ENCODE assay signal across 8 cellular contexts in genomic region chr3:16482770-16483531, GRCh38. TPM values are rescaled to one million over a fixed set of nuclear protein-coding genes. Genes with fewer than 3 reads are reported as not detected.
DNase-seq lines count a peak whose midpoint lies in the region; ATAC-seq and TF ChIP-seq lines count a peak whose summit lies in the region.

No MANE protein-coding gene starts in this region.

- no TSS peak for BruUV-seq in A673 (replicated peaks; lab: Mats Ljungman, UMichigan)

- H3K27ac Mint-ChIP-seq in activated naive CD8-positive, alpha-beta T cell treated with anti-CD3 and anti-CD28 coated beads, Interleukin-2, amount 10 ng/mL, durations not matched to agents 7 days and 5 days, result peak overlapping the region; percentile 89
- H3K27ac Mint-ChIP-seq in osteocyte (ENCODE audit: unreplicated experiment), result peak overlapping the region; percentile 67

- H3K36me3 ChIP-seq in prostate gland (no peaks in the 10 kb centered on the region), A673 (ENCODE audit: insufficient read depth, low read length, poor library complexity, severe bottlenecking) (no peaks in the 10 kb centered on the region)

- H3K4me1 Mint-ChIP-seq in activated naive CD8-positive, alpha-beta T cell treated with anti-CD3 and anti-CD28 coated beads, Interleukin-2, amount 10 ng/mL, durations not matched to agents 7 days and 5 days, result peaks cover 52% of the 10 kb centered on the region
- peaks cover 84% of the 10 kb centered on the region for H3K4me1 Mint-ChIP-seq in osteocyte (ENCODE audit: unreplicated experiment)

- no peak for TF ChIP-seq POLR2A in prostate gland (IDR thresholded peaks at IDR 0.05)

- H3K27me3 Mint-ChIP-seq in activated naive CD8-positive, alpha-beta T cell treated with anti-CD3 and anti-CD28 coated beads, Interleukin-2, amount 10 ng/mL, durations not matched to agents 7 days and 5 days, result no peaks in the 10 kb centered on the region
- no peaks in the 10 kb centered on the region for H3K27me3 Mint-ChIP-seq in osteocyte (ENCODE audit: unreplicated experiment)

- H3K9me3 Mint-ChIP-seq in activated naive CD8-positive, alpha-beta T cell treated with anti-CD3 and anti-CD28 coated beads, Interleukin-2, amount 10 ng/mL, durations not matched to agents 7 days and 5 days, result no peaks in the 10 kb centered on the region
- no peaks in the 10 kb centered on the region for H3K9me3 Mint-ChIP-seq in osteocyte (ENCODE audit: unreplicated experiment)

- H3K36me3 Mint-ChIP-seq in activated naive CD8-positive, alpha-beta T cell treated with anti-CD3 and anti-CD28 coated beads, Interleukin-2, amount 10 ng/mL, durations not matched to agents 7 days and 5 days, result peaks cover 56% of the 10 kb centered on the region
- peaks cover 9% of the 10 kb centered on the region for H3K36me3 Mint-ChIP-seq in osteocyte (ENCODE audit: unreplicated experiment)

- intact Hi-C loops in prostate gland (cut with DNase I) (no loop called here), A673 (cut with micrococcal nuclease; ENCODE audit: unreplicated experiment) (no loop called here)

- peak overlapping the region; percentile 70 for H3K4me3 Mint-ChIP-seq in activated naive CD8-positive, alpha-beta T cell treated with anti-CD3 and anti-CD28 coated beads, Interleukin-2, amount 10 ng/mL, durations not matched to agents 7 days and 5 days
- H3K4me3 Mint-ChIP-seq in osteocyte (ENCODE audit: unreplicated experiment), result no peak overlapping the region

- POLR2A ChIA-PET in activated naive CD8-positive, alpha-beta T cell treated with anti-CD3 and anti-CD28 coated beads, Interleukin-2, amount 10 ng/mL, durations not matched to agents 7 days and 5 days (lab: Charles Lee), result interaction anchor here (0.6 to 2.9 kb wide), 6 partner anchors 13 to 215 kb away, joined by 3 to 13 read pairs (median 4); no protein-coding TSS in a partner anchor
- POLR2A ChIA-PET in A673 (lab: Charles Lee; ENCODE audit: low non-redundant PET), result no interaction called here

- peak; percentile 11 for DNase-seq in stimulated activated CD4-positive, alpha-beta T cell treated with anti-CD3 and anti-CD28 coated beads, Interleukin-4, amount 100 ng/mL, for 1 hour
- DNase-seq in stimulated activated CD4-positive, alpha-beta T cell treated with anti-CD3 and anti-CD28 coated beads, Interleukin-2, amount 100 ng/mL, for 48 hours, result no peak
- DNase-seq in NCI-H2107 (lab: John Stamatoyannopoulos, UW), result peak; percentile 22
- DNase-seq in activated naive CD8-positive, alpha-beta T cell treated with anti-CD3 and anti-CD28 coated beads, Interleukin-2, amount 10 ng/mL, durations not matched to agents 7 days and 5 days, result peak; percentile 46
- DNase-seq in osteocyte (ENCODE audit: extremely low spot score, unreplicated experiment), result no peak
- no peak for DNase-seq in prostate gland (ENCODE audit: low spot score)
- no peak for DNase-seq in A673 (ENCODE audit: low spot score)

- H3K27ac ChIP-seq in prostate gland (no peak overlapping the region), A673 (ENCODE audit: low read depth, low read length, poor library complexity, severe bottlenecking) (no peak overlapping the region)

- no peaks in the 10 kb centered on the region for H3K27me3 ChIP-seq in prostate gland (replicated peaks; ENCODE audit: insufficient read depth)
- peaks cover 5% of the 10 kb centered on the region for H3K27me3 ChIP-seq in A673 (replicated peaks; ENCODE audit: insufficient read depth, low read depth, low read length, poor library complexity)

- TF ChIP-seq CTCF in osteocyte (IDR thresholded peaks at IDR 0.05) (no peak), prostate gland (IDR thresholded peaks at IDR 0.05) (no peak), A673 (conservative IDR thresholded peaks at IDR 0.05; ENCODE audit: low read depth, low read length) (no peak)

- H3K9me3 ChIP-seq in prostate gland, result no peaks in the 10 kb centered on the region
- no peaks in the 10 kb centered on the region for H3K9me3 ChIP-seq in A673 (ENCODE audit: low read depth, low read length, poor library complexity, severe bottlenecking)

- WGBS in prostate gland, result 50% methylated on average over 7 of the region's 7 CpGs

- ATAC-seq in HG02938 (IDR thresholded peaks at IDR 0.05; ENCODE audit: unreplicated experiment), result peak; percentile 58
- ATAC-seq in activated naive CD8-positive, alpha-beta T cell treated with anti-CD3 and anti-CD28 coated beads, Interleukin-2, amount 10 ng/mL, durations not matched to agents 7 days and 5 days (ENCODE audit: low read depth), result peak; percentile 92

- H3K4me3 ChIP-seq in prostate gland (no peak overlapping the region), A673 (ENCODE audit: low read depth, low read length, poor library complexity, severe bottlenecking) (no peak overlapping the region)

- CTCF ChIA-PET in A673 (lab: Charles Lee), result no interaction called here

- no peaks in the 10 kb centered on the region for H3K4me1 ChIP-seq in prostate gland (replicated peaks)
- peaks cover 25% of the 10 kb centered on the region for H3K4me1 ChIP-seq in A673 (ENCODE audit: insufficient read depth, low read length, poor library complexity, severe bottlenecking)

RNA-seq across cellular contexts. Expression of gene RFTN1, which starts 30.5 kb away (rescaled TPM):
- total RNA-seq in activated naive CD8-positive, alpha-beta T cell treated with anti-CD3 and anti-CD28 coated beads, Interleukin-2, amount 10 ng/mL, durations not matched to agents 7 days and 5 days, result 10 to 100 TPM; 64.4 to 66.7 TPM
- 79.6 and 84.1 TPM in 2 replicates for total RNA-seq in osteocyte
- 10 to 100 TPM in 1 of 2 donors, 1 to 10 TPM in 1; 7.4 to 16.1 TPM for total RNA-seq in prostate gland
- total RNA-seq in A673 (2021), result 0.60 and 1.2 TPM in 2 replicates

Comparison
In these comparisons a context has a peak if more than half of its experiments do, and no peak if none do; other contexts are left out.
1. DNase-seq: peak in stimulated activated CD4-positive, alpha-beta T cell treated with anti-CD3 and anti-CD28 coated beads, Interleukin-4, amount 100 ng/mL, for 1 hour (single experiment), NCI-H2107 (single experiment) and activated naive CD8-positive, alpha-beta T cell treated with anti-CD3 and anti-CD28 coated beads, Interleukin-2, amount 10 ng/mL, durations not matched to agents 7 days and 5 days (single experiment); none in stimulated activated CD4-positive, alpha-beta T cell treated with anti-CD3 and anti-CD28 coated beads, Interleukin-2, amount 100 ng/mL, for 48 hours (0 of 2), osteocyte (single experiment), prostate gland (single experiment) and A673 (single experiment).